ENCODE assay signal across 1 cellular context in the genomic region with DNA sequence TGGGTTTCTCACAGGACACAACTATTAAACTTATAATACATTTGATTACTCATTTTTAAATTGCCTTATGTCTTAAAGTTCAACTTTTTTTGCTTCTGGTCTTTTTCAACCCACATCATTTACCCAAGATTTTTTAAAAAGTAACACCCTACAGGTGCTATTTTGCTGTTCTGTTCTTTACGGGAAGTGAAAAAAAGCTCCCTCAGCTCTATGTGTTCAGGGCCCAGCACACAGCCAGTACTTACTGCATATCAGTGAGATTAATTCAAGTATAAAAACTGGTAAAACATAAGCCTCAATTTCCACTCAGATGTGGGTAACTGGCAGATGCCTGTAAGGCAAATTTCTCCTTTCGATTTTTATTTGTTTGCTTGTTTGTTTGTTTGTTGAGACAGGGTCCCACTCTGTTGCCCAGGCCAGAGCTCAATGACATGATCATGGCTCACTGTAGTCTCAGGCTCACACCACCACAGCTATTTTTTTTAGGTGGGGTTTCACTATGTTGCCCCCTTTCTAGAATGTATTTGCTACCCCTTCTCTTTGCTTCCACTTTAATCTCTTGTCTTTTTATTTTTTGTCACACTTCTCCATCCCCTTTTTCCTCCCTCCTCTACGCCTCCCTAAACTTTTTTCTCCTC.
TF ChIP-seq lines count a peak whose summit lies in the region.

No MANE protein-coding gene starts in this region.

TF ChIP-seq in SK-N-SH, 30 proteins besides CTCF, POLR2A, EP300 and RAD21:
- no peak for TF ChIP-seq TCF12 (IDR thresholded peaks at IDR 0.05)
- TF ChIP-seq USF2 (IDR thresholded peaks at IDR 0.05; ENCODE audit: borderline replicate concordance, low read depth, low read length) = no peak
- TF ChIP-seq MEF2A (IDR thresholded peaks at IDR 0.05; ENCODE audit: borderline replicate concordance, low read depth) = no peak
- TF ChIP-seq NFIC (IDR thresholded peaks at IDR 0.05; ENCODE audit: borderline replicate concordance) = no peak
